Comparison of ENCODE assay signal across 8 cellular contexts in genomic region chr1:246699095-246699735, GRCh38. TPM values are rescaled to one million over a fixed set of nuclear protein-coding genes. Genes with fewer than 3 reads are reported as not detected.
A peak's percentile ranks its signal among the peaks of the same experiment; 100 is the strongest.
DNase-seq lines count a peak whose midpoint lies in the region; ATAC-seq and TF ChIP-seq lines count a peak whose summit lies in the region.

No MANE protein-coding gene starts in this region.

- H2AFZ ChIP-seq in OCI-LY1 (ENCODE audit: low read length) = peak overlapping the region; percentile 41; the same call in 1 of the 2 replicates

- no peaks in the 10 kb centered on the region for H3F3A ChIP-seq in OCI-LY1 (ENCODE audit: insufficient read depth, low read length)

- H3K27me3 ChIP-seq in OCI-LY1 (ENCODE audit: insufficient read depth, low read length) = no peaks in the 10 kb centered on the region

- H3K36me3 ChIP-seq in OCI-LY1 (ENCODE audit: insufficient read depth, low read length) = no peaks in the 10 kb centered on the region

- peak overlapping the region; percentile 32 for H3K4me3 ChIP-seq in OCI-LY1 (ENCODE audit: low read depth, low read length, poor library complexity, severe bottlenecking)

- ATAC-seq in GM21576 (IDR thresholded peaks at IDR 0.05; ENCODE audit: unreplicated experiment) (peak; percentile 95), naive B cell (ENCODE audit: low read depth in 2 of 2) (peak; percentile 92 to 97)

- H3K36me3 Mint-ChIP-seq in naive B cell = no peaks in the 10 kb centered on the region

- H3K9ac ChIP-seq in OCI-LY1 (ENCODE audit: low read length) = peak overlapping the region; percentile 55

- DNase-seq in DMS153 treated with DMSO at 0.1 percent for 48 hours (lab: John Stamatoyannopoulos, UW; ENCODE audit: unreplicated experiment) = peak; percentile 94
- DNase-seq in activated CD8-positive, alpha-beta memory T cell treated with anti-CD3 and anti-CD28 coated beads, Interleukin-2, amount 50 U/mL, for 4 hours = peak; percentile 74
- peak; percentile 54 for DNase-seq in epithelial cell of prostate (ENCODE audit: low read depth, low spot score)
- peak; percentile 71 for DNase-seq in naive B cell
- peak; percentile 71 for DNase-seq in stimulated activated CD8-positive, alpha-beta memory T cell treated with anti-CD3 and anti-CD28 coated beads, Interleukin-7, amount 100 ng/mL, for 24 hours (ENCODE audit: low read depth)

- no peaks in the 10 kb centered on the region for H3K79me2 ChIP-seq in OCI-LY1 (ENCODE audit: insufficient read depth, low read length)

- TF ChIP-seq CTCF in OCI-LY1 (IDR thresholded peaks at IDR 0.05; ENCODE audit: low read length) = peak; percentile 81

- H3K27me3 Mint-ChIP-seq in naive B cell = peaks cover 0 to 9% (median 3%) of the 10 kb centered on the region in 3 donors

- H3K9me2 ChIP-seq in OCI-LY1 (ENCODE audit: low read depth, low read length) = no peaks in the 10 kb centered on the region

- peak overlapping the region; percentile 2 to 84 (median 74) for H3K4me3 Mint-ChIP-seq in naive B cell

- TF ChIP-seq EP300 in Ishikawa (IDR thresholded peaks at IDR 0.05; ENCODE audit: borderline replicate concordance) = no peak

- no peaks in the 10 kb centered on the region for H3K9me3 ChIP-seq in OCI-LY1 (ENCODE audit: low read length)

- H4K20me1 ChIP-seq in OCI-LY1 (ENCODE audit: insufficient read depth, low read length) = no peaks in the 10 kb centered on the region

- TF ChIP-seq RAD21 in Ishikawa (IDR thresholded peaks at IDR 0.05; ENCODE audit: low read depth) = peak; percentile 91

- peak overlapping the region; percentile 54 for H3K4me2 ChIP-seq in OCI-LY1 (ENCODE audit: low read length)

- peak overlapping the region; percentile 92 for H3K27ac ChIP-seq in OCI-LY1 (ENCODE audit: low read depth, low read length, poor library complexity, severe bottlenecking)
- no peak overlapping the region for H3K27ac ChIP-seq in epithelial cell of prostate

- peaks cover 6 to 14% (median 6%) of the 10 kb centered on the region in 3 donors for H3K4me1 Mint-ChIP-seq in naive B cell

- peak overlapping the region in 3 of 6 donors; percentile 6 to 85 (median 64) for H3K27ac Mint-ChIP-seq in naive B cell

- peaks cover 48% of the 10 kb centered on the region for H3K4me1 ChIP-seq in OCI-LY1 (ENCODE audit: insufficient read depth, low read length, severe bottlenecking)

- H3K9me3 Mint-ChIP-seq in naive B cell = peaks cover 0 to 8% (median 5%) of the 10 kb centered on the region in 7 donors

TF ChIP-seq in Ishikawa, 13 proteins besides CTCF, POLR2A, EP300 and RAD21:
- TF ChIP-seq MAX (IDR thresholded peaks at IDR 0.05) (no peak), EGR1 (IDR thresholded peaks at IDR 0.05) (no peak), NFIC (IDR thresholded peaks at IDR 0.05) (no peak), USF1 (IDR thresholded peaks at IDR 0.05) (no peak), FOXM1 (IDR thresholded peaks at IDR 0.05; ENCODE audit: borderline replicate concordance, low read depth) (no peak), YY1 (IDR thresholded peaks at IDR 0.05; ENCODE audit: low read depth) (no peak), ZBTB7A (IDR thresholded peaks at IDR 0.05; ENCODE audit: low read depth) (no peak), CREB1 (IDR thresholded peaks at IDR 0.05; ENCODE audit: low read depth) (no peak), CEBPB (IDR thresholded peaks at IDR 0.05) (no peak), TCF12 (IDR thresholded peaks at IDR 0.05; ENCODE audit: low read depth) (no peak), TAF1 (IDR thresholded peaks at IDR 0.05; ENCODE audit: low read depth) (no peak), TEAD4 (IDR thresholded peaks at IDR 0.05) (no peak), REST (IDR thresholded peaks at IDR 0.05; ENCODE audit: low read depth) (no peak)

RNA-seq across cellular contexts. Expression of gene SCCPDH, which starts 25.0 kb away (rescaled TPM):
- polyA plus RNA-seq in naive B cell (ENCODE audit: low read depth in 6 of 6) = 10 to 100 TPM in 3 of 6 donors, 1 to 10 TPM in 3; 5.6 to 13.4 (median 10.7) TPM
